1 cellular context compared by ENCODE assay signal in genomic region chr9:136400038-136400834, GRCh38.
TF ChIP-seq lines count a peak whose summit lies in the region.

A gene with protein sequence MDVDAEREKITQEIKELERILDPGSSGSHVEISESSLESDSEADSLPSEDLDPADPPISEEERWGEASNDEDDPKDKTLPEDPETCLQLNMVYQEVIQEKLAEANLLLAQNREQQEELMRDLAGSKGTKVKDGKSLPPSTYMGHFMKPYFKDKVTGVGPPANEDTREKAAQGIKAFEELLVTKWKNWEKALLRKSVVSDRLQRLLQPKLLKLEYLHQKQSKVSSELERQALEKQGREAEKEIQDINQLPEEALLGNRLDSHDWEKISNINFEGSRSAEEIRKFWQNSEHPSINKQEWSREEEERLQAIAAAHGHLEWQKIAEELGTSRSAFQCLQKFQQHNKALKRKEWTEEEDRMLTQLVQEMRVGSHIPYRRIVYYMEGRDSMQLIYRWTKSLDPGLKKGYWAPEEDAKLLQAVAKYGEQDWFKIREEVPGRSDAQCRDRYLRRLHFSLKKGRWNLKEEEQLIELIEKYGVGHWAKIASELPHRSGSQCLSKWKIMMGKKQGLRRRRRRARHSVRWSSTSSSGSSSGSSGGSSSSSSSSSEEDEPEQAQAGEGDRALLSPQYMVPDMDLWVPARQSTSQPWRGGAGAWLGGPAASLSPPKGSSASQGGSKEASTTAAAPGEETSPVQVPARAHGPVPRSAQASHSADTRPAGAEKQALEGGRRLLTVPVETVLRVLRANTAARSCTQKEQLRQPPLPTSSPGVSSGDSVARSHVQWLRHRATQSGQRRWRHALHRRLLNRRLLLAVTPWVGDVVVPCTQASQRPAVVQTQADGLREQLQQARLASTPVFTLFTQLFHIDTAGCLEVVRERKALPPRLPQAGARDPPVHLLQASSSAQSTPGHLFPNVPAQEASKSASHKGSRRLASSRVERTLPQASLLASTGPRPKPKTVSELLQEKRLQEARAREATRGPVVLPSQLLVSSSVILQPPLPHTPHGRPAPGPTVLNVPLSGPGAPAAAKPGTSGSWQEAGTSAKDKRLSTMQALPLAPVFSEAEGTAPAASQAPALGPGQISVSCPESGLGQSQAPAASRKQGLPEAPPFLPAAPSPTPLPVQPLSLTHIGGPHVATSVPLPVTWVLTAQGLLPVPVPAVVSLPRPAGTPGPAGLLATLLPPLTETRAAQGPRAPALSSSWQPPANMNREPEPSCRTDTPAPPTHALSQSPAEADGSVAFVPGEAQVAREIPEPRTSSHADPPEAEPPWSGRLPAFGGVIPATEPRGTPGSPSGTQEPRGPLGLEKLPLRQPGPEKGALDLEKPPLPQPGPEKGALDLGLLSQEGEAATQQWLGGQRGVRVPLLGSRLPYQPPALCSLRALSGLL (N-terminal part only) (minus strand): TSS chr9:136400170. CDS start chr9:136398428, 1,742 bp downstream.

TF ChIP-seq in K562, 482 proteins besides CTCF, POLR2A, EP300 and RAD21 (continued from another document and continues in another):
- TF ChIP-seq REST (CRISPR knock-in tag; IDR thresholded peaks at IDR 0.05; ENCODE audit: low read depth): peak; percentile 15; the same call in 1 of the 2 replicates
- no peak for TF ChIP-seq ZNF217 (CRISPR knock-in tag; IDR thresholded peaks at IDR 0.05)
- TF ChIP-seq POLR3G (IDR thresholded peaks at IDR 0.05; ENCODE audit: extremely low read depth, insufficient read length, insufficient replicate concordance): no peak
- no peak for TF ChIP-seq TSHZ1 (CRISPR knock-in tag; IDR thresholded peaks at IDR 0.05)
- TF ChIP-seq ARNT (IDR thresholded peaks at IDR 0.05): no peak
- TF ChIP-seq HNRNPK (IDR thresholded peaks at IDR 0.05; ENCODE audit: low read depth, low read length, poor library complexity, severe bottlenecking): no peak
- TF ChIP-seq CBFB (CRISPR knock-in tag; IDR thresholded peaks at IDR 0.05): no peak
- no peak for TF ChIP-seq DIDO1 (tag; IDR thresholded peaks at IDR 0.05; ENCODE audit: low read depth)
- no peak for TF ChIP-seq SMAD1 (IDR thresholded peaks at IDR 0.05; ENCODE audit: low read depth, low read length, partially characterized antibody)
- no peak for TF ChIP-seq CHD2 (IDR thresholded peaks at IDR 0.05; ENCODE audit: low read depth, low read length)
- TF ChIP-seq HCFC1 (IDR thresholded peaks at IDR 0.05; ENCODE audit: low read depth, low read length): peak; percentile 79
- TF ChIP-seq RBM17 (IDR thresholded peaks at IDR 0.05; ENCODE audit: borderline replicate concordance, low read depth, low read length): no peak
- TF ChIP-seq STAG1 (CRISPR knock-in tag; IDR thresholded peaks at IDR 0.05; ENCODE audit: borderline replicate concordance): peak; percentile 70; the same call in 1 of the 2 replicates
- TF ChIP-seq ZNF431 (CRISPR knock-in tag; IDR thresholded peaks at IDR 0.05): no peak
- no peak for TF ChIP-seq ZNF24 (IDR thresholded peaks at IDR 0.05)
- no peak for TF ChIP-seq ID3 (CRISPR knock-in tag; IDR thresholded peaks at IDR 0.05)
- TF ChIP-seq ID3 (tag; IDR thresholded peaks at IDR 0.05): no peak
- TF ChIP-seq SAP30 (IDR thresholded peaks at IDR 0.05; ENCODE audit: borderline replicate concordance, insufficient read depth, low read depth, low read length, poor library complexity, severe bottlenecking): no peak
- TF ChIP-seq NCOA2 (IDR thresholded peaks at IDR 0.05; ENCODE audit: partially characterized antibody in 2 of 2): no peak
- TF ChIP-seq BHLHE40 (IDR thresholded peaks at IDR 0.05; ENCODE audit: low read length): peak; percentile 59
- TF ChIP-seq THRAP3 (IDR thresholded peaks at IDR 0.05; ENCODE audit: borderline replicate concordance): no peak
- TF ChIP-seq GABPA (tag; conservative IDR thresholded peaks at IDR 0.05; ENCODE audit: low read depth): peak; percentile 98
- no peak for TF ChIP-seq NCOR1 (IDR thresholded peaks at IDR 0.05)
- 0 out of 4 replicates have a peak, but pooled peaks of 1 of the 2 experiments have one; percentile 6 for TF ChIP-seq NRF1 (conservative IDR thresholded peaks at IDR 0.05 in 1 of 2, IDR thresholded peaks at IDR 0.05 in 1 of 2)
- no peak for TF ChIP-seq EZH2 (IDR thresholded peaks at IDR 0.05; ENCODE audit: borderline replicate concordance, low read depth, low read length)
- no peak for TF ChIP-seq CGGBP1 (CRISPR knock-in tag; IDR thresholded peaks at IDR 0.05)
- no peak for TF ChIP-seq ZNF212 (CRISPR knock-in tag; IDR thresholded peaks at IDR 0.05)
- peak; percentile 48; the same call in 1 of the 2 replicates for TF ChIP-seq BMI1 (IDR thresholded peaks at IDR 0.05; ENCODE audit: low read length)
- no peak for TF ChIP-seq ZNF57 (CRISPR knock-in tag; IDR thresholded peaks at IDR 0.05)
- TF ChIP-seq, protein P1, sequence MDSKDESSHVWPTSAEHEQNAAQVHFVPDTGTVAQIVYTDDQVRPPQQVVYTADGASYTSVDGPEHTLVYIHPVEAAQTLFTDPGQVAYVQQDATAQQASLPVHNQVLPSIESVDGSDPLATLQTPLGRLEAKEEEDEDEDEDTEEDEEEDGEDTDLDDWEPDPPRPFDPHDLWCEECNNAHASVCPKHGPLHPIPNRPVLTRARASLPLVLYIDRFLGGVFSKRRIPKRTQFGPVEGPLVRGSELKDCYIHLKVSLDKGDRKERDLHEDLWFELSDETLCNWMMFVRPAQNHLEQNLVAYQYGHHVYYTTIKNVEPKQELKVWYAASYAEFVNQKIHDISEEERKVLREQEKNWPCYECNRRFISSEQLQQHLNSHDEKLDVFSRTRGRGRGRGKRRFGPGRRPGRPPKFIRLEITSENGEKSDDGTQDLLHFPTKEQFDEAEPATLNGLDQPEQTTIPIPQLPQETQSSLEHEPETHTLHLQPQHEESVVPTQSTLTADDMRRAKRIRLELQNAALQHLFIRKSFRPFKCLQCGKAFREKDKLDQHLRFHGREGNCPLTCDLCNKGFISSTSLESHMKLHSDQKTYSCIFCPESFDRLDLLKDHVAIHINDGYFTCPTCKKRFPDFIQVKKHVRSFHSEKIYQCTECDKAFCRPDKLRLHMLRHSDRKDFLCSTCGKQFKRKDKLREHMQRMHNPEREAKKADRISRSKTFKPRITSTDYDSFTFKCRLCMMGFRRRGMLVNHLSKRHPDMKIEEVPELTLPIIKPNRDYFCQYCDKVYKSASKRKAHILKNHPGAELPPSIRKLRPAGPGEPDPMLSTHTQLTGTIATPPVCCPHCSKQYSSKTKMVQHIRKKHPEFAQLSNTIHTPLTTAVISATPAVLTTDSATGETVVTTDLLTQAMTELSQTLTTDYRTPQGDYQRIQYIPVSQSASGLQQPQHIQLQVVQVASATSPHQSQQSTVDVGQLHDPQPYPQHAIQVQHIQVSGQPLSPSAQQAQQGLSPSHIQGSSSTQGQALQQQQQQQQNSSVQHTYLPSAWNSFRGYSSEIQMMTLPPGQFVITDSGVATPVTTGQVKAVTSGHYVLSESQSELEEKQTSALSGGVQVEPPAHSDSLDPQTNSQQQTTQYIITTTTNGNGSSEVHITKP (IDR thresholded peaks at IDR 0.05; ENCODE audit: partially characterized antibody): no peak
- peak in 1 of 2 experiments; percentile 78; a peak in 2 of 4 replicates for TF ChIP-seq MNT (conservative IDR thresholded peaks at IDR 0.05)
- TF ChIP-seq GABPB2 (CRISPR knock-in tag; conservative IDR thresholded peaks at IDR 0.05): no peak
- TF ChIP-seq NR2C2 (CRISPR knock-in tag; IDR thresholded peaks at IDR 0.05): no peak
- peak; percentile 31; the same call in 1 of the 2 replicates for TF ChIP-seq NR2C2 (tag; IDR thresholded peaks at IDR 0.05)
- no peak for TF ChIP-seq IFI16 (CRISPR knock-in tag; IDR thresholded peaks at IDR 0.05)
- TF ChIP-seq MEIS2 (IDR thresholded peaks at IDR 0.05; ENCODE audit: partially characterized antibody): no peak
- peak; percentile 80 for TF ChIP-seq CCNT2 (IDR thresholded peaks at IDR 0.05; ENCODE audit: borderline replicate concordance, extremely low read depth, insufficient read length, low read depth, low read length)
- no peak for TF ChIP-seq ZNF23 (CRISPR knock-in tag; IDR thresholded peaks at IDR 0.05)
- TF ChIP-seq, protein P2, sequence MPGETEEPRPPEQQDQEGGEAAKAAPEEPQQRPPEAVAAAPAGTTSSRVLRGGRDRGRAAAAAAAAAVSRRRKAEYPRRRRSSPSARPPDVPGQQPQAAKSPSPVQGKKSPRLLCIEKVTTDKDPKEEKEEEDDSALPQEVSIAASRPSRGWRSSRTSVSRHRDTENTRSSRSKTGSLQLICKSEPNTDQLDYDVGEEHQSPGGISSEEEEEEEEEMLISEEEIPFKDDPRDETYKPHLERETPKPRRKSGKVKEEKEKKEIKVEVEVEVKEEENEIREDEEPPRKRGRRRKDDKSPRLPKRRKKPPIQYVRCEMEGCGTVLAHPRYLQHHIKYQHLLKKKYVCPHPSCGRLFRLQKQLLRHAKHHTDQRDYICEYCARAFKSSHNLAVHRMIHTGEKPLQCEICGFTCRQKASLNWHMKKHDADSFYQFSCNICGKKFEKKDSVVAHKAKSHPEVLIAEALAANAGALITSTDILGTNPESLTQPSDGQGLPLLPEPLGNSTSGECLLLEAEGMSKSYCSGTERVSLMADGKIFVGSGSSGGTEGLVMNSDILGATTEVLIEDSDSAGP (CRISPR knock-in tag; IDR thresholded peaks at IDR 0.05): no peak
